Comparison of ENCODE assay signal across 15 cellular contexts in genomic region chr10:82737556-82737955, GRCh38.
"Had no signal": no experiment of that assay in that cellular context is flagged by ENCODE, and none has a peak within 500 bp of the region (broad histone marks: within the 10 kb centered on the region; RNA-seq: fewer than 3 reads in every experiment).

No MANE protein-coding gene starts in this region.

- H3K27me3 ChIP-seq: colonic mucosa, hepatocyte, right lobe of liver, tibial artery, uterus had no signal

- H3K4me1 ChIP-seq: colonic mucosa, lower lobe of right lung, right lobe of liver, tibial artery, uterus had no signal

- H3K27me3 Mint-ChIP-seq: activated CD4-positive, alpha-beta memory T cell treated with anti-CD3 and anti-CD28 coated beads, Interleukin-2, amount 10 ng/mL, durations not matched to agents 7 days and 5 days; naive B cell; progenitor cell of endocrine pancreas had no signal

- H3K36me3 Mint-ChIP-seq: naive B cell; stimulated activated effector memory CD8-positive, alpha-beta T cell treated with anti-CD3 and anti-CD28 coated beads, Interleukin-12 subunit alpha, Interleukin-12 subunit beta, amount 100 ng/mL, for 72 hours had no signal

- H3K4me1 Mint-ChIP-seq: activated CD4-positive, alpha-beta memory T cell treated with anti-CD3 and anti-CD28 coated beads, Interleukin-2, amount 10 ng/mL, durations not matched to agents 7 days and 5 days; naive B cell; stimulated activated effector memory CD8-positive, alpha-beta T cell treated with anti-CD3 and anti-CD28 coated beads, Interleukin-12 subunit alpha, Interleukin-12 subunit beta, amount 100 ng/mL, for 72 hours had no signal

- ATAC-seq: lower lobe of right lung; right lobe of liver; stimulated activated effector memory CD8-positive, alpha-beta T cell treated with anti-CD3 and anti-CD28 coated beads, Interleukin-12 subunit alpha, Interleukin-12 subunit beta, amount 100 ng/mL, for 72 hours had no signal

- H3K4me2 ChIP-seq: hepatocyte had no signal

- H3K79me2 ChIP-seq: hepatocyte had no signal

- H3K27ac ChIP-seq: colonic mucosa, hepatocyte, lower lobe of right lung, right lobe of liver, tibial artery, uterus had no signal

- H3K9me3 ChIP-seq: colonic mucosa, lower lobe of right lung, right lobe of liver, tibial artery, uterus had no signal

- H2AFZ ChIP-seq: hepatocyte had no signal

- H3K4me3 Mint-ChIP-seq: activated CD4-positive, alpha-beta memory T cell treated with anti-CD3 and anti-CD28 coated beads, Interleukin-2, amount 10 ng/mL, durations not matched to agents 7 days and 5 days; naive B cell; stimulated activated effector memory CD8-positive, alpha-beta T cell treated with anti-CD3 and anti-CD28 coated beads, Interleukin-12 subunit alpha, Interleukin-12 subunit beta, amount 100 ng/mL, for 72 hours; T-helper 2 cell treated with Interferon-gamma antibody and Interleukin-4, amounts not matched to agents 5 μg/mL and 100 μg/mL, for 36 hours had no signal

- H3K27ac Mint-ChIP-seq: activated CD4-positive, alpha-beta memory T cell treated with anti-CD3 and anti-CD28 coated beads, Interleukin-2, amount 10 ng/mL, durations not matched to agents 7 days and 5 days; naive B cell; stimulated activated effector memory CD8-positive, alpha-beta T cell treated with anti-CD3 and anti-CD28 coated beads, Interleukin-12 subunit alpha, Interleukin-12 subunit beta, amount 100 ng/mL, for 72 hours; T-helper 2 cell treated with Interferon-gamma antibody and Interleukin-4, amounts not matched to agents 5 μg/mL and 100 μg/mL, for 36 hours had no signal

- DNase-seq: activated CD4-positive, alpha-beta memory T cell treated with anti-CD3 and anti-CD28 coated beads, Interleukin-2, amount 10 ng/mL, durations not matched to agents 7 days and 5 days; activated CD8-positive, alpha-beta memory T cell treated with anti-CD3 and anti-CD28 coated beads, Interleukin-2, amount 50 U/mL, for 4 hours; activated naive CD4-positive, alpha-beta T cell; aorta; colonic mucosa; effector CD4-positive, alpha-beta T cell; lower lobe of right lung; naive B cell; right lobe of liver; tibial artery; uterus had no signal
